Comparison of ENCODE assay signal across 19 cellular contexts in the genomic region with DNA sequence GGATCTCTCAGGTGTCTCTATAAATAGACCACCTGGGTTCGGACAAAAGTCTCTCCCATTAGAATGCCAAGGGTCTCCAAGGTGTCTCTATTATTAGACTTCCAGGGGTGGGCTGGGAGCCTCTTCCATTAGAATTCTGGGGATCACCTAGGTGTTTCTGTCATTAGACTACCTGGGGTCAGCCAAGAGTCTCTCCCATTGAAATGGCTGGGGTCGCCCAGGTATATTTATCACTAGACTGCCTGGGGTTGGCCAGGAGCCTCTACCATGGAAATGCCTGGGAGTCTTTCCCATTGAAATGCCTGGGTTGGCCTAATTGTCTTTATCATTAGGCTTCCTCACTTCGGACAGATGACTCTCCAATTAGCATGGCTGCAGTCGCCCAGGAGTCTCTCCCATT.
"Had no signal": no experiment of that assay in that cellular context is flagged by ENCODE, and none has a peak within 500 bp of the region (broad histone marks: within the 10 kb centered on the region; RNA-seq: fewer than 3 reads in every experiment).

No MANE protein-coding gene starts in this region.

- H3K27me3 ChIP-seq: colonic mucosa, esophagus muscularis mucosa, foreskin keratinocyte, heart right ventricle, left lung had no signal

- H3K4me3 ChIP-seq: colonic mucosa, dorsolateral prefrontal cortex, esophagus muscularis mucosa, gastroesophageal sphincter, heart right ventricle, left lung, lower lobe of right lung had no signal

- H3K4me1 ChIP-seq: colonic mucosa, esophagus muscularis mucosa, foreskin keratinocyte, gastroesophageal sphincter, left lung, lower lobe of right lung had no signal

- H3K36me3 ChIP-seq: colonic mucosa, esophagus muscularis mucosa, gastroesophageal sphincter, heart right ventricle, left lung, lower lobe of right lung had no signal

- H3K27ac ChIP-seq: colonic mucosa, dorsolateral prefrontal cortex, esophagus muscularis mucosa, foreskin keratinocyte, gastroesophageal sphincter, heart right ventricle, left lung, lower lobe of right lung had no signal

- DNase-seq: cerebellar nuclear complex; colonic mucosa; dermis blood vessel endothelial cell; dorsolateral prefrontal cortex; effector CD4-positive, alpha-beta T cell; effector memory CD4-positive, alpha-beta T cell; foreskin keratinocyte; heart right ventricle; hippocampal formation; kidney; kidney glomerular epithelial cell; left colon; left lung; left ventricle myocardium superior; lower lobe of right lung; mesenchymal stem cell; midbrain had no signal
